2 cellular contexts compared by ENCODE assay signal in genomic region chr13:41546372-41547252, GRCh38.
A peak's percentile ranks its signal among the peaks of the same experiment; 100 is the strongest.
TF ChIP-seq lines count a peak whose summit lies in the region.

No MANE protein-coding gene starts in this region.

TF ChIP-seq in HepG2, 621 proteins besides CTCF, POLR2A, EP300 and RAD21 (continues in another document):
- TF ChIP-seq IRF2 (CRISPR knock-in tag; IDR thresholded peaks at IDR 0.05): 0 out of 2 replicates have a peak, but pooled peaks have one; percentile 3
- no peak for TF ChIP-seq ZNF543 (CRISPR knock-in tag; IDR thresholded peaks at IDR 0.05)
- TF ChIP-seq, protein P1, sequence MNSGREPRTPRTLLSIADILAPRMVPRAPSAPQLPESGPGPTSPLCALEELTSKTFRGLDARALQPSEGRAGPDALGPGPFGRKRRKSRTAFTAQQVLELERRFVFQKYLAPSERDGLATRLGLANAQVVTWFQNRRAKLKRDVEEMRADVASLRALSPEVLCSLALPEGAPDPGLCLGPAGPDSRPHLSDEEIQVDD (CRISPR knock-in tag; IDR thresholded peaks at IDR 0.05; ENCODE audit: borderline replicate concordance): no peak
- no peak for TF ChIP-seq IRX3 (CRISPR knock-in tag; IDR thresholded peaks at IDR 0.05; ENCODE audit: borderline replicate concordance, low read depth)
- TF ChIP-seq ZNF639 (CRISPR knock-in tag; conservative IDR thresholded peaks at IDR 0.05): 0 out of 2 replicates have a peak, but pooled peaks have one; percentile 46
- no peak for TF ChIP-seq CBFB (CRISPR knock-in tag; IDR thresholded peaks at IDR 0.05)
- TF ChIP-seq THAP11 (CRISPR knock-in tag; IDR thresholded peaks at IDR 0.05): 0 out of 2 replicates have a peak, but pooled peaks have one; percentile 10
- TF ChIP-seq, protein P2, sequence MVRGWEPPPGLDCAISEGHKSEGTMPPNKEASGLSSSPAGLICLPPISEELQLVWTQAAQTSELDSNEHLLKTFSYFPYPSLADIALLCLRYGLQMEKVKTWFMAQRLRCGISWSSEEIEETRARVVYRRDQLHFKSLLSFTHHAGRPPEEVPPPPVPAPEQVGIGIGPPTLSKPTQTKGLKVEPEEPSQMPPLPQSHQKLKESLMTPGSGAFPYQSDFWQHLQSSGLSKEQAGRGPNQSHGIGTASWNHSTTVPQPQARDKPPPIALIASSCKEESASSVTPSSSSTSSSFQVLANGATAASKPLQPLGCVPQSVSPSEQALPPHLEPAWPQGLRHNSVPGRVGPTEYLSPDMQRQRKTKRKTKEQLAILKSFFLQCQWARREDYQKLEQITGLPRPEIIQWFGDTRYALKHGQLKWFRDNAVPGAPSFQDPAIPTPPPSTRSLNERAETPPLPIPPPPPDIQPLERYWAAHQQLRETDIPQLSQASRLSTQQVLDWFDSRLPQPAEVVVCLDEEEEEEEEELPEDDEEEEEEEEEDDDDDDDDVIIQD (CRISPR knock-in tag; IDR thresholded peaks at IDR 0.05; ENCODE audit: low read depth): no peak
- no peak for TF ChIP-seq ZBTB43 (CRISPR knock-in tag; conservative IDR thresholded peaks at IDR 0.05)
- no peak for TF ChIP-seq DMAP1 (CRISPR knock-in tag; IDR thresholded peaks at IDR 0.05)
- TF ChIP-seq ZNF782 (CRISPR knock-in tag; IDR thresholded peaks at IDR 0.05; ENCODE audit: borderline replicate concordance): no peak
- TF ChIP-seq ZBTB38 (CRISPR knock-in tag; IDR thresholded peaks at IDR 0.05): no peak
- no peak; the same call in 1 of the 2 replicates for TF ChIP-seq ZKSCAN8 (CRISPR knock-in tag; IDR thresholded peaks at IDR 0.05; ENCODE audit: borderline replicate concordance)
- TF ChIP-seq, protein P3, sequence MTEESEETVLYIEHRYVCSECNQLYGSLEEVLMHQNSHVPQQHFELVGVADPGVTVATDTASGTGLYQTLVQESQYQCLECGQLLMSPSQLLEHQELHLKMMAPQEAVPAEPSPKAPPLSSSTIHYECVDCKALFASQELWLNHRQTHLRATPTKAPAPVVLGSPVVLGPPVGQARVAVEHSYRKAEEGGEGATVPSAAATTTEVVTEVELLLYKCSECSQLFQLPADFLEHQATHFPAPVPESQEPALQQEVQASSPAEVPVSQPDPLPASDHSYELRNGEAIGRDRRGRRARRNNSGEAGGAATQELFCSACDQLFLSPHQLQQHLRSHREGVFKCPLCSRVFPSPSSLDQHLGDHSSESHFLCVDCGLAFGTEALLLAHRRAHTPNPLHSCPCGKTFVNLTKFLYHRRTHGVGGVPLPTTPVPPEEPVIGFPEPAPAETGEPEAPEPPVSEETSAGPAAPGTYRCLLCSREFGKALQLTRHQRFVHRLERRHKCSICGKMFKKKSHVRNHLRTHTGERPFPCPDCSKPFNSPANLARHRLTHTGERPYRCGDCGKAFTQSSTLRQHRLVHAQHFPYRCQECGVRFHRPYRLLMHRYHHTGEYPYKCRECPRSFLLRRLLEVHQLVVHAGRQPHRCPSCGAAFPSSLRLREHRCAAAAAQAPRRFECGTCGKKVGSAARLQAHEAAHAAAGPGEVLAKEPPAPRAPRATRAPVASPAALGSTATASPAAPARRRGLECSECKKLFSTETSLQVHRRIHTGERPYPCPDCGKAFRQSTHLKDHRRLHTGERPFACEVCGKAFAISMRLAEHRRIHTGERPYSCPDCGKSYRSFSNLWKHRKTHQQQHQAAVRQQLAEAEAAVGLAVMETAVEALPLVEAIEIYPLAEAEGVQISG (CRISPR knock-in tag; IDR thresholded peaks at IDR 0.05): 0 out of 2 replicates have a peak, but pooled peaks have one; percentile 2
- TF ChIP-seq ZNF121 (CRISPR knock-in tag; IDR thresholded peaks at IDR 0.05): no peak
- TF ChIP-seq JUNB (CRISPR knock-in tag; IDR thresholded peaks at IDR 0.05; ENCODE audit: borderline replicate concordance): no peak
- 0 out of 2 replicates have a peak, but pooled peaks have one; percentile 20 for TF ChIP-seq GABPB1 (CRISPR knock-in tag; IDR thresholded peaks at IDR 0.05)
- TF ChIP-seq FOSL2 (CRISPR knock-in tag; IDR thresholded peaks at IDR 0.05): 0 out of 2 replicates have a peak, but pooled peaks have one; percentile 26
- TF ChIP-seq FOXC1 (CRISPR knock-in tag; IDR thresholded peaks at IDR 0.05; ENCODE audit: borderline replicate concordance): no peak
- 0 out of 2 replicates have a peak, but pooled peaks have one; percentile 1 for TF ChIP-seq SNAPC2 (CRISPR knock-in tag; IDR thresholded peaks at IDR 0.05)
- TF ChIP-seq ZNF549 (CRISPR knock-in tag; IDR thresholded peaks at IDR 0.05): no peak
- TF ChIP-seq NKX3-1 (CRISPR knock-in tag; IDR thresholded peaks at IDR 0.05): no peak
- TF ChIP-seq KLF11 (CRISPR knock-in tag; IDR thresholded peaks at IDR 0.05): no peak
- no peak for TF ChIP-seq ZNF431 (CRISPR knock-in tag; IDR thresholded peaks at IDR 0.05; ENCODE audit: borderline replicate concordance, low read depth)
- no peak for TF ChIP-seq HNF4A (CRISPR knock-in tag; IDR thresholded peaks at IDR 0.05)
- TF ChIP-seq FLYWCH1 (CRISPR knock-in tag; IDR thresholded peaks at IDR 0.05): no peak

TF ChIP-seq in K562, 482 proteins besides CTCF, POLR2A, EP300 and RAD21:
- TF ChIP-seq, protein P4, sequence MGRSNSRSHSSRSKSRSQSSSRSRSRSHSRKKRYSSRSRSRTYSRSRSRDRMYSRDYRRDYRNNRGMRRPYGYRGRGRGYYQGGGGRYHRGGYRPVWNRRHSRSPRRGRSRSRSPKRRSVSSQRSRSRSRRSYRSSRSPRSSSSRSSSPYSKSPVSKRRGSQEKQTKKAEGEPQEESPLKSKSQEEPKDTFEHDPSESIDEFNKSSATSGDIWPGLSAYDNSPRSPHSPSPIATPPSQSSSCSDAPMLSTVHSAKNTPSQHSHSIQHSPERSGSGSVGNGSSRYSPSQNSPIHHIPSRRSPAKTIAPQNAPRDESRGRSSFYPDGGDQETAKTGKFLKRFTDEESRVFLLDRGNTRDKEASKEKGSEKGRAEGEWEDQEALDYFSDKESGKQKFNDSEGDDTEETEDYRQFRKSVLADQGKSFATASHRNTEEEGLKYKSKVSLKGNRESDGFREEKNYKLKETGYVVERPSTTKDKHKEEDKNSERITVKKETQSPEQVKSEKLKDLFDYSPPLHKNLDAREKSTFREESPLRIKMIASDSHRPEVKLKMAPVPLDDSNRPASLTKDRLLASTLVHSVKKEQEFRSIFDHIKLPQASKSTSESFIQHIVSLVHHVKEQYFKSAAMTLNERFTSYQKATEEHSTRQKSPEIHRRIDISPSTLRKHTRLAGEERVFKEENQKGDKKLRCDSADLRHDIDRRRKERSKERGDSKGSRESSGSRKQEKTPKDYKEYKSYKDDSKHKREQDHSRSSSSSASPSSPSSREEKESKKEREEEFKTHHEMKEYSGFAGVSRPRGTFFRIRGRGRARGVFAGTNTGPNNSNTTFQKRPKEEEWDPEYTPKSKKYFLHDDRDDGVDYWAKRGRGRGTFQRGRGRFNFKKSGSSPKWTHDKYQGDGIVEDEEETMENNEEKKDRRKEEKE (IDR thresholded peaks at IDR 0.05; ENCODE audit: borderline replicate concordance in 1 of 2, control insufficient read depth in 1 of 2, low read depth in 2 of 2, low read length in 1 of 2): no peak
- no peak for TF ChIP-seq ZBTB1 (CRISPR knock-in tag; IDR thresholded peaks at IDR 0.05; ENCODE audit: borderline replicate concordance, low read depth)
- TF ChIP-seq, protein P5, sequence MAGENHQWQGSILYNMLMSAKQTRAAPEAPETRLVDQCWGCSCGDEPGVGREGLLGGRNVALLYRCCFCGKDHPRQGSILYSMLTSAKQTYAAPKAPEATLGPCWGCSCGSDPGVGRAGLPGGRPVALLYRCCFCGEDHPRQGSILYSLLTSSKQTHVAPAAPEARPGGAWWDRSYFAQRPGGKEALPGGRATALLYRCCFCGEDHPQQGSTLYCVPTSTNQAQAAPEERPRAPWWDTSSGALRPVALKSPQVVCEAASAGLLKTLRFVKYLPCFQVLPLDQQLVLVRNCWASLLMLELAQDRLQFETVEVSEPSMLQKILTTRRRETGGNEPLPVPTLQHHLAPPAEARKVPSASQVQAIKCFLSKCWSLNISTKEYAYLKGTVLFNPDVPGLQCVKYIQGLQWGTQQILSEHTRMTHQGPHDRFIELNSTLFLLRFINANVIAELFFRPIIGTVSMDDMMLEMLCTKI (IDR thresholded peaks at IDR 0.05; ENCODE audit: partially characterized antibody): no peak
- no peak for TF ChIP-seq GTF3C2 (IDR thresholded peaks at IDR 0.05; ENCODE audit: borderline replicate concordance, extremely low read depth, insufficient read length)
- peak; percentile 55; the same call in 1 of the 2 replicates for TF ChIP-seq ZNF24 (IDR thresholded peaks at IDR 0.05)
- 0 out of 2 replicates have a peak, but pooled peaks have one; percentile 21 for TF ChIP-seq FOSL1 (tag; conservative IDR thresholded peaks at IDR 0.05)
- TF ChIP-seq NFIC (IDR thresholded peaks at IDR 0.05): no peak
TF ChIP-seq in K562: peak in this region for 2.
